Comparison of ENCODE assay signal across 8 cellular contexts in the genomic region with DNA sequence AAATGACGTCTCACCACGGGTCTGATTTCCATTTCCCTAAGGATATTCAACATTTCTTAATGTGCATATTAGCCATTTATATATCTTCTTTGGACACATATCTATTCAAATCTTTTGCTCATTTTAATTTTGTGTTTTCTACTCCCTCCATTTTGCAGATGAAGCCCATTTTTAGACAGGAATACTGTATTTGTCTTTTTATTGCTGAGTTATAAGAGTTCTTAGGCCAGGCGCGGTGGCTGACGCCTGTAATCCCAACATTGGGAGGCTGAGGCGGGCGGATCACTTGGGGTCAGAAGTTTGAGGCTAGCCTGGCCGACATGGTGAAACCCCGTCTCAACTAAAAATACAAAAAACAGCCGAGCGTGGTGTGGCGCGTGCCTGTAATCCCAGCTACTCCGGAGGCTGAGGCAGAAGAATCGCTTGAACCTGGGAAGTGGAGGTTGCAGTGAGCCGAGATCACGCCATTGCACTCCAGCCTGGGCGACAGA. TPM values are rescaled to one million over a fixed set of nuclear protein-coding genes. Genes with fewer than 3 reads are reported as not detected.
A peak's percentile ranks its signal among the peaks of the same experiment; 100 is the strongest.
DNase-seq lines count a peak whose midpoint lies in the region; ATAC-seq and TF ChIP-seq lines count a peak whose summit lies in the region.
"Not testable (repeated sequence)": the region's sequence is repeated elsewhere in the genome, so short reads cannot be mapped to it uniquely, and the experiment has no call there.

No MANE protein-coding gene starts in this region.

- peak overlapping the region; percentile 85 to 100 (median 96) for H3K4me3 ChIP-seq in BLaER1 treated with 17β-estradiol and CSF1 and Interleukin-3, amounts not matched to agents 10 nM and 100 nM
- H3K4me3 ChIP-seq in Karpas-422 (ENCODE audit: low read length) (peak overlapping the region; percentile 94), brain microvascular endothelial cell (ENCODE audit: low read depth, low read length) (peak overlapping the region; percentile 97), cardiac muscle cell (peak overlapping the region; percentile 95), muscle layer of duodenum (ENCODE audit: low read depth in 1 of 2, low read length in 2 of 2) (peak overlapping the region; percentile 70 to 91)

- peak overlapping the region; percentile 89 for H2AFZ ChIP-seq in Karpas-422 (ENCODE audit: low read length)

- H3K36me3 Mint-ChIP-seq in activated B cell treated with CpG ODN at 0.5 μM for 24 hours (ENCODE audit: low read depth): peaks cover 20% of the 10 kb centered on the region
- peaks cover 52% of the 10 kb centered on the region for H3K36me3 Mint-ChIP-seq in stimulated activated effector memory CD8-positive, alpha-beta T cell treated with anti-CD3 and anti-CD28 coated beads, Interleukin-12 subunit alpha, Interleukin-12 subunit beta, amount 100 ng/mL, for 72 hours

- H3K4me1 Mint-ChIP-seq in activated B cell treated with CpG ODN at 0.5 μM for 24 hours: peaks cover 43% of the 10 kb centered on the region
- H3K4me1 Mint-ChIP-seq in stimulated activated effector memory CD8-positive, alpha-beta T cell treated with anti-CD3 and anti-CD28 coated beads, Interleukin-12 subunit alpha, Interleukin-12 subunit beta, amount 100 ng/mL, for 72 hours: peaks cover 40% of the 10 kb centered on the region

- H3K4me3 Mint-ChIP-seq in activated B cell treated with CpG ODN at 0.5 μM for 24 hours: peak overlapping the region; percentile 93
- peak overlapping the region; percentile 85 for H3K4me3 Mint-ChIP-seq in stimulated activated effector memory CD8-positive, alpha-beta T cell treated with anti-CD3 and anti-CD28 coated beads, Interleukin-12 subunit alpha, Interleukin-12 subunit beta, amount 100 ng/mL, for 72 hours

- not testable (repeated sequence) for H3K9me3 ChIP-seq in BLaER1 treated with 17β-estradiol and CSF1 and Interleukin-3, amounts not matched to agents 10 nM and 100 nM (replicated peaks in 1 of 11); Karpas-422 (ENCODE audit: low read length); cardiac muscle cell (ENCODE audit: low read depth); muscle layer of duodenum (ENCODE audit: control insufficient read depth in 1 of 2, low read length in 2 of 2)

- POLR2A ChIA-PET in activated B cell treated with CpG ODN at 0.5 μM for 24 hours (lab: Charles Lee): interaction anchor here (0.6 to 1.5 kb wide), 13 partner anchors 16 to 763 kb away, joined by 3 to 8 read pairs (median 4); a partner anchor contains a TSS

- CTCF ChIA-PET in activated B cell treated with CpG ODN at 0.5 μM for 24 hours (lab: Charles Lee): not testable (repeated sequence)

- H3K4me1 ChIP-seq in BLaER1 treated with 17β-estradiol and CSF1 and Interleukin-3, amounts not matched to agents 10 nM and 100 nM: peaks cover 24 to 38% (median 31%) of the 10 kb centered on the region in 10 experiments
- H3K4me1 ChIP-seq in Karpas-422 (ENCODE audit: low read length) (peaks cover 25% of the 10 kb centered on the region), cardiac muscle cell (ENCODE audit: low read depth) (peaks cover 15% of the 10 kb centered on the region), muscle layer of duodenum (ENCODE audit: control insufficient read depth in 1 of 2, insufficient read depth in 2 of 2, low read length in 2 of 2) (peaks cover 13 to 34% of the 10 kb centered on the region in 2 donors)

- H3K27me3 ChIP-seq in BLaER1 treated with 17β-estradiol and CSF1 and Interleukin-3, amounts not matched to agents 10 nM and 100 nM; Karpas-422 (ENCODE audit: low read length); brain microvascular endothelial cell (replicated peaks); cardiac muscle cell; muscle layer of duodenum (ENCODE audit: low read depth, low read length): not testable (repeated sequence)

- in situ Hi-C loops in brain microvascular endothelial cell (cut with HindIII; ENCODE audit: low pct_ligation_motif_present, low sequenced_read_pairs): not testable (repeated sequence)

- H3K9ac ChIP-seq in BLaER1 treated with 17β-estradiol and CSF1 and Interleukin-3, amounts not matched to agents 10 nM and 100 nM: peak overlapping the region; percentile 92 to 99 (median 97)
- peak overlapping the region; percentile 64 for H3K9ac ChIP-seq in Karpas-422 (ENCODE audit: low read length)

- not testable (repeated sequence) for H3K9me3 Mint-ChIP-seq in activated B cell treated with CpG ODN at 0.5 μM for 24 hours; stimulated activated effector memory CD8-positive, alpha-beta T cell treated with anti-CD3 and anti-CD28 coated beads, Interleukin-12 subunit alpha, Interleukin-12 subunit beta, amount 100 ng/mL, for 72 hours

- intact Hi-C loops in activated B cell treated with CpG ODN at 0.5 μM for 24 hours (cut with micrococcal nuclease): loop anchor here (1.0 to 5.0 kb wide), 5 partner anchors 39 to 427 kb away; a partner anchor contains a TSS

- peak overlapping the region; percentile 92 to 98 (median 97); a peak in 21 of 22 replicates for H3K27ac ChIP-seq in BLaER1 treated with 17β-estradiol and CSF1 and Interleukin-3, amounts not matched to agents 10 nM and 100 nM
- H3K27ac ChIP-seq in Karpas-422 (ENCODE audit: low read length): not testable (repeated sequence)
- H3K27ac ChIP-seq in brain microvascular endothelial cell (peak overlapping the region; percentile 98), cardiac muscle cell (peak overlapping the region; percentile 42), muscle layer of duodenum (ENCODE audit: low read length) (peak overlapping the region; percentile 88)

- H4K20me1 ChIP-seq in BLaER1 treated with 17β-estradiol and CSF1 and Interleukin-3, amounts not matched to agents 10 nM and 100 nM: peaks cover 32 to 41% (median 36%) of the 10 kb centered on the region in 11 experiments
- not testable (repeated sequence) for H4K20me1 ChIP-seq in Karpas-422 (ENCODE audit: insufficient read depth, low read depth, low read length)

- peak; percentile 10 for ATAC-seq in GM21619 (IDR thresholded peaks at IDR 0.05; ENCODE audit: unreplicated experiment)
- not testable (repeated sequence) for ATAC-seq in activated B cell treated with CpG ODN at 0.5 μM for 24 hours (ENCODE audit: low read depth); stimulated activated effector memory CD8-positive, alpha-beta T cell treated with anti-CD3 and anti-CD28 coated beads, Interleukin-12 subunit alpha, Interleukin-12 subunit beta, amount 100 ng/mL, for 72 hours

- H3K36me3 ChIP-seq in BLaER1 treated with 17β-estradiol and CSF1 and Interleukin-3, amounts not matched to agents 10 nM and 100 nM: peaks cover 2 to 16% (median 5%) of the 10 kb centered on the region in 11 experiments; a peak in 20 of 22 replicates
- H3K36me3 ChIP-seq in Karpas-422 (ENCODE audit: insufficient read depth, low read length); brain microvascular endothelial cell (replicated peaks); cardiac muscle cell; muscle layer of duodenum (ENCODE audit: control insufficient read depth in 1 of 2, insufficient read depth in 2 of 2, low read length in 2 of 2): not testable (repeated sequence)

- H3K9me2 ChIP-seq in Karpas-422 (replicated peaks; ENCODE audit: insufficient read depth, low read length): not testable (repeated sequence)

- peak overlapping the region; percentile 86 for H3K27ac Mint-ChIP-seq in activated B cell treated with CpG ODN at 0.5 μM for 24 hours
- peak overlapping the region; percentile 98 for H3K27ac Mint-ChIP-seq in stimulated activated effector memory CD8-positive, alpha-beta T cell treated with anti-CD3 and anti-CD28 coated beads, Interleukin-12 subunit alpha, Interleukin-12 subunit beta, amount 100 ng/mL, for 72 hours

- not testable (repeated sequence) for DNase-seq in Karpas-422
- DNase-seq in activated B cell treated with CpG ODN at 0.5 μM for 24 hours (peak; percentile 23), brain microvascular endothelial cell (peak; percentile 27), cardiac muscle cell (ENCODE audit: low read depth in 1 of 2, low spot score in 1 of 2) (peak in 1 of 2 donors; percentile 46)
- DNase-seq in stimulated activated effector memory CD8-positive, alpha-beta T cell treated with anti-CD3 and anti-CD28 coated beads, Interleukin-12 subunit alpha, Interleukin-12 subunit beta, amount 100 ng/mL, for 72 hours (ENCODE audit: low spot score in 2 of 2): peak in 1 of 2 donors; percentile 3

- not testable (repeated sequence) for TF ChIP-seq CTCF in activated B cell treated with CpG ODN at 0.5 μM for 24 hours (IDR thresholded peaks at IDR 0.05); brain microvascular endothelial cell (IDR thresholded peaks at IDR 0.05; ENCODE audit: low read depth, low read length, missing control alignments); cardiac muscle cell (IDR thresholded peaks at IDR 0.05; ENCODE audit: low read depth, low read length)

- not testable (repeated sequence) for H3K27me3 Mint-ChIP-seq in activated B cell treated with CpG ODN at 0.5 μM for 24 hours

- peaks cover 43% of the 10 kb centered on the region for H3K79me2 ChIP-seq in Karpas-422 (ENCODE audit: low read length)

- H3K4me2 ChIP-seq in BLaER1 treated with 17β-estradiol and CSF1 and Interleukin-3, amounts not matched to agents 10 nM and 100 nM: peak overlapping the region; percentile 73 to 98 (median 90)
- H3K4me2 ChIP-seq in Karpas-422 (ENCODE audit: low read depth, low read length, poor library complexity, severe bottlenecking): peak overlapping the region; percentile 80

RNA-seq across cellular contexts. Expression of a gene that starts 0.6 kb away (rescaled TPM):
- total RNA-seq in Karpas-422 (2014; rRNA removed; shearing (Covaris generic); ENCODE audit: low replicate concordance): 29.6 and 34.4 TPM in 2 replicates
- 91.3 and 94.7 TPM in 2 replicates for total RNA-seq in activated B cell treated with CpG ODN at 0.5 μM for 24 hours
- total RNA-seq in cardiac muscle cell: 77.6 and 94.3 TPM in 2 replicates
- 117 and 124 TPM in 2 replicates for polyA plus RNA-seq in cardiac muscle cell

RNA-seq across cellular contexts. Expression of a gene that starts 5.9 kb away (rescaled TPM):
- 13.5 and 28.6 TPM in 2 replicates for total RNA-seq in Karpas-422 (2014; rRNA removed; shearing (Covaris generic); ENCODE audit: low replicate concordance)
- total RNA-seq in activated B cell treated with CpG ODN at 0.5 μM for 24 hours: 13.8 and 13.9 TPM in 2 replicates
- total RNA-seq in cardiac muscle cell: 22.0 and 25.2 TPM in 2 replicates
- 24.5 and 24.8 TPM in 2 replicates for polyA plus RNA-seq in cardiac muscle cell

RNA-seq across cellular contexts. Expression of a gene that starts 35.8 kb away (rescaled TPM):
- total RNA-seq in Karpas-422 (2014; rRNA removed; shearing (Covaris generic); ENCODE audit: low replicate concordance): 0.19 TPM in 1 of 2 replicates, not detected in the other
- total RNA-seq in activated B cell treated with CpG ODN at 0.5 μM for 24 hours: 1.3 and 2.6 TPM in 2 replicates
- 95.7 and 126 TPM in 2 replicates for total RNA-seq in cardiac muscle cell
- 56.7 and 60.2 TPM in 2 replicates for polyA plus RNA-seq in cardiac muscle cell

RNA-seq across cellular contexts. Expression of a gene that starts 40.6 kb away (rescaled TPM):
- 9.1 and 12.1 TPM in 2 replicates for total RNA-seq in Karpas-422 (2014; rRNA removed; shearing (Covaris generic); ENCODE audit: low replicate concordance)
- 9.4 and 12.5 TPM in 2 replicates for total RNA-seq in activated B cell treated with CpG ODN at 0.5 μM for 24 hours
- 50.0 and 51.3 TPM in 2 replicates for total RNA-seq in cardiac muscle cell
- 34.9 and 41.1 TPM in 2 replicates for polyA plus RNA-seq in cardiac muscle cell

RNA-seq across cellular contexts. Expression of a gene that starts 44.4 kb away (rescaled TPM):
- not detected in 2 replicates for total RNA-seq in Karpas-422 (2014; rRNA removed; shearing (Covaris generic); ENCODE audit: low replicate concordance)
- total RNA-seq in activated B cell treated with CpG ODN at 0.5 μM for 24 hours (0.32 and 0.44 TPM in 2 replicates), cardiac muscle cell (8.2 and 11.3 TPM in 2 replicates)
- 4.6 and 5.6 TPM in 2 replicates for polyA plus RNA-seq in cardiac muscle cell

Comparison
In these comparisons a context has a peak if more than half of its experiments do, and no peak if none do; other contexts are left out.
1. RNA of a gene that starts 35.8 kb away (total RNA-seq): 95.7 to 126 TPM in cardiac muscle cell; 1.3 to 2.6 TPM in activated B cell treated with CpG ODN at 0.5 μM for 24 hours and 0.19 TPM in Karpas-422; every median in the first group is over 10 times any median in the second.
2. Peak in every context shown above with its lines, with median percentiles within 50 percentile points of each other: H3K4me3 ChIP-seq.